In genomic region chr16:649646-650045, GRCh38 we compare ENCODE assay signal across 8 cellular contexts. TPM values are rescaled to one million over a fixed set of nuclear protein-coding genes. Genes with fewer than 3 reads are reported as not detected.
DNase-seq lines count a peak whose midpoint lies in the region; ATAC-seq and TF ChIP-seq lines count a peak whose summit lies in the region.

No MANE protein-coding gene starts in this region.

- H4K20me1 ChIP-seq in DOHH2 (ENCODE audit: control insufficient read depth, insufficient read depth, low read depth, low read length) (no peaks in the 10 kb centered on the region), HCT116 (ENCODE audit: insufficient read depth) (no peaks in the 10 kb centered on the region)

- H2BK12ac ChIP-seq in trophoblast cell (ENCODE audit: low read length): no peak overlapping the region

- H4K91ac ChIP-seq in trophoblast cell (ENCODE audit: low read depth, low read length): peak overlapping the region; percentile 69

- no peaks in the 10 kb centered on the region for H3K9me2 ChIP-seq in DOHH2 (replicated peaks; ENCODE audit: control insufficient read depth, low read length)
- no peaks in the 10 kb centered on the region for H3K9me2 ChIP-seq in HCT116 (ENCODE audit: insufficient read depth)

- peaks cover 11% of the 10 kb centered on the region for H3K79me1 ChIP-seq in trophoblast cell (ENCODE audit: low read length)

- no peak for TF ChIP-seq POLR2A in HCT116 (IDR thresholded peaks at IDR 0.05; ENCODE audit: borderline replicate concordance, extremely low read depth, insufficient read depth, insufficient read length)

- H3K4ac ChIP-seq in trophoblast cell (ENCODE audit: low read depth, low read length): no peak overlapping the region

- H4K12ac ChIP-seq in trophoblast cell (ENCODE audit: low read depth, low read length): peak overlapping the region; percentile 36

- H3K9me3 ChIP-seq in DOHH2 (ENCODE audit: control insufficient read depth, insufficient read depth, low read length): no peaks in the 10 kb centered on the region
- no peaks in the 10 kb centered on the region for H3K9me3 ChIP-seq in HCT116 (ENCODE audit: control insufficient read depth in 1 of 2, insufficient read depth in 1 of 2, low read depth in 1 of 2, low read length in 2 of 2)
- no peaks in the 10 kb centered on the region for H3K9me3 ChIP-seq in SJCRH30 (replicated peaks)
- H3K9me3 ChIP-seq in trophoblast cell (ENCODE audit: insufficient read depth, low read depth, low read length): no peaks in the 10 kb centered on the region

- no peak for TF ChIP-seq RAD21 in HCT116 (IDR thresholded peaks at IDR 0.05; ENCODE audit: low read depth)

- H3K79me2 ChIP-seq in DOHH2 (ENCODE audit: control insufficient read depth, low read length): peaks cover 57% of the 10 kb centered on the region
- peaks cover 21% of the 10 kb centered on the region for H3K79me2 ChIP-seq in HCT116 (ENCODE audit: insufficient read depth, low read length)
- H3K79me2 ChIP-seq in trophoblast cell (ENCODE audit: control insufficient read depth, insufficient read depth, low read length, poor library complexity): peaks cover 6% of the 10 kb centered on the region

- TF ChIP-seq CTCF in DOHH2 (IDR thresholded peaks at IDR 0.05; ENCODE audit: low read depth, low read length, poor library complexity, severe bottlenecking): no peak
- TF ChIP-seq CTCF in HCT116 (IDR thresholded peaks at IDR 0.05 in 2 of 3, conservative IDR thresholded peaks at IDR 0.05 in 1 of 3; ENCODE audit: borderline replicate concordance in 1 of 3, insufficient read depth in 1 of 3, low read depth in 2 of 3, low read length in 2 of 3): no peak

- no CpG with 5 or more reads among the region's 42 CpGs for WGBS in trophoblast cell (ENCODE audit: extremely low coverage, insufficient coverage, insufficient read length)

- peak overlapping the region; percentile 50 for H3K27ac ChIP-seq in DOHH2 (ENCODE audit: low read depth, low read length)
- H3K27ac ChIP-seq in HCT116 (ENCODE audit: low read depth, low read length): peak overlapping the region; percentile 96
- peak overlapping the region; percentile 29 for H3K27ac ChIP-seq in SJCRH30
- H3K27ac ChIP-seq in trophoblast cell (ENCODE audit: low read depth, low read length): no peak overlapping the region

- H3K18ac ChIP-seq in trophoblast cell (ENCODE audit: low read length): peak overlapping the region; percentile 26

- H3K4me3 ChIP-seq in DOHH2 (ENCODE audit: low read length) (peak overlapping the region; percentile 80), HCT116 (replicated peaks in 1 of 2; ENCODE audit: low read depth in 1 of 2, low read length in 2 of 2) (peak overlapping the region; percentile 64 to 68), SJCRH30 (peak overlapping the region; percentile 75), trophoblast cell (ENCODE audit: low read depth, low read length) (peak overlapping the region; percentile 67)

- H3K23ac ChIP-seq in trophoblast cell (ENCODE audit: low read length): no peak overlapping the region

- DNase-seq in HCT116 (ENCODE audit: low read depth, low spot score) (no peak), SJCRH30 (no peak), trophoblast cell (no peak), Ammon's horn (ENCODE audit: low spot score) (no peak), NAMALWA (ENCODE audit: low spot score) (no peak)

- H3K27me3 ChIP-seq in DOHH2 (ENCODE audit: control insufficient read depth, low read length) (no peaks in the 10 kb centered on the region), HCT116 (ENCODE audit: insufficient read depth, low read length) (no peaks in the 10 kb centered on the region), SJCRH30 (no peaks in the 10 kb centered on the region), trophoblast cell (ENCODE audit: insufficient read depth, low read length) (no peaks in the 10 kb centered on the region)

- no peak overlapping the region for H2BK120ac ChIP-seq in trophoblast cell (ENCODE audit: insufficient read depth, low read length, poor library complexity)

- H3K4me2 ChIP-seq in DOHH2 (ENCODE audit: low read length) (peak overlapping the region; percentile 99), HCT116 (ENCODE audit: low read length) (peak overlapping the region; percentile 84), trophoblast cell (ENCODE audit: low read length) (peak overlapping the region; percentile 95)

- peak overlapping the region; percentile 42 for H3K14ac ChIP-seq in trophoblast cell (ENCODE audit: low read length)

- peak; percentile 10 for ATAC-seq in HCT116
- ATAC-seq in esophagus mucosa: peak; percentile 1
- ATAC-seq in GM21619 (IDR thresholded peaks at IDR 0.05; ENCODE audit: unreplicated experiment): no peak

- H2AK5ac ChIP-seq in trophoblast cell (ENCODE audit: low read length): no peak overlapping the region

- RAD21 ChIA-PET in HCT116 (lab: Charles Lee; ENCODE audit: low non-redundant PET in 1 of 2, low total read pairs in 2 of 2, uncharacterized antibody in 2 of 2, unreplicated experiment in 2 of 2): no interaction called here

- H3F3A ChIP-seq in DOHH2 (ENCODE audit: control insufficient read depth, insufficient read depth): peaks cover 7% of the 10 kb centered on the region

- intact Hi-C loops in HCT116 (cut with micrococcal nuclease): no loop called here

- H3K36me3 ChIP-seq in DOHH2 (ENCODE audit: control insufficient read depth, low read length) (peaks cover 49% of the 10 kb centered on the region), HCT116 (ENCODE audit: control insufficient read depth in 1 of 2, insufficient read depth in 2 of 2, low read length in 2 of 2) (no peaks in the 10 kb centered on the region), SJCRH30 (no peaks in the 10 kb centered on the region), trophoblast cell (ENCODE audit: control insufficient read depth in 1 of 2, insufficient read depth in 2 of 2, low read length in 2 of 2) (peaks cover 10 to 22% of the 10 kb centered on the region in 2 experiments)

- CTCF ChIA-PET in HCT116 (lab: Charles Lee): interaction anchor here (1.9 to 2.3 kb wide), 2 partner anchors 10 to 29 kb away, joined by 5 to 13 read pairs; no protein-coding TSS in a partner anchor

- peak overlapping the region; percentile 64 for H4K8ac ChIP-seq in trophoblast cell (ENCODE audit: low read depth, low read length)

- POLR2A ChIA-PET in HCT116 (lab: Charles Lee): no interaction called here

- H3K9ac ChIP-seq in HCT116 (ENCODE audit: low read length): peak overlapping the region; percentile 82
- H3K9ac ChIP-seq in trophoblast cell (ENCODE audit: low read length): peak overlapping the region; percentile 69

- H2AFZ ChIP-seq in HCT116 (ENCODE audit: low read depth, low read length, poor library complexity, severe bottlenecking) (no peak overlapping the region), trophoblast cell (ENCODE audit: insufficient read depth, low read length, poor library complexity) (peak overlapping the region; percentile 37)

- no TSS peak for BruUV-seq in HCT116 (replicated peaks; lab: Mats Ljungman, UMichigan)

- H3K4me1 ChIP-seq in DOHH2 (ENCODE audit: control insufficient read depth, low read length) (peaks cover 33% of the 10 kb centered on the region), HCT116 (ENCODE audit: control insufficient read depth in 1 of 2, insufficient read depth in 2 of 2, low read length in 2 of 2) (peaks cover 13 to 33% of the 10 kb centered on the region in 2 experiments), SJCRH30 (no peaks in the 10 kb centered on the region; the same call in 1 of the 2 replicates), trophoblast cell (ENCODE audit: control insufficient read depth in 1 of 2, insufficient read depth in 2 of 2, low read length in 2 of 2) (peaks cover 8 to 19% of the 10 kb centered on the region in 2 experiments)

- H2BK5ac ChIP-seq in trophoblast cell (ENCODE audit: low read depth, low read length, poor library complexity): peak overlapping the region; percentile 14

TF ChIP-seq in HCT116, 20 proteins besides CTCF, POLR2A, EP300 and RAD21:
- TF ChIP-seq MAX (IDR thresholded peaks at IDR 0.05): no peak
- TF ChIP-seq YY1 (IDR thresholded peaks at IDR 0.05; ENCODE audit: extremely low read depth, insufficient replicate concordance, low read depth, low read length): no peak
- TF ChIP-seq SIN3A (IDR thresholded peaks at IDR 0.05; ENCODE audit: low read depth): no peak
- TF ChIP-seq TCF7L2 (IDR thresholded peaks at IDR 0.05; ENCODE audit: borderline replicate concordance, extremely low read depth, insufficient read depth, insufficient read length): no peak
- TF ChIP-seq ELF1 (IDR thresholded peaks at IDR 0.05; ENCODE audit: borderline replicate concordance, low read depth): no peak
- no peak for TF ChIP-seq CBX3 (IDR thresholded peaks at IDR 0.05; ENCODE audit: low read depth)
- no peak for TF ChIP-seq JUND (IDR thresholded peaks at IDR 0.05)
- no peak for TF ChIP-seq POLR2AphosphoS5 (IDR thresholded peaks at IDR 0.05; ENCODE audit: low read depth, low read length)
- TF ChIP-seq EGR1 (IDR thresholded peaks at IDR 0.05; ENCODE audit: low read depth): no peak
- no peak for TF ChIP-seq SP1 (IDR thresholded peaks at IDR 0.05; ENCODE audit: low read depth)
- no peak for TF ChIP-seq ZFX (IDR thresholded peaks at IDR 0.05)

RNA-seq across cellular contexts. Expression of gene WDR90, which starts 0.5 kb away (rescaled TPM):
- total RNA-seq in HCT116 (2021; ENCODE audit: unreplicated experiment) (73.7 TPM), esophagus mucosa (17.9 TPM)
- polyA plus RNA-seq in HCT116 (2012): 45.4 and 47.6 TPM in 2 replicates
- total RNA-seq in SJCRH30 (2014; rRNA removed; shearing (Covaris generic)): 10.5 and 18.3 TPM in 2 replicates
- 12.2 and 12.5 TPM in 2 replicates for polyA plus RNA-seq in trophoblast cell (2013)

RNA-seq across cellular contexts. Expression of gene MCRIP2, which starts 8.0 kb away (rescaled TPM):
- total RNA-seq in HCT116 (2021; ENCODE audit: unreplicated experiment) (34.9 TPM), esophagus mucosa (20.3 TPM)
- 36.7 and 37.1 TPM in 2 replicates for polyA plus RNA-seq in HCT116 (2012)
- total RNA-seq in SJCRH30 (2014; rRNA removed; shearing (Covaris generic)): 3.3 and 4.6 TPM in 2 replicates
- polyA plus RNA-seq in trophoblast cell (2013): 15.7 and 16.9 TPM in 2 replicates

RNA-seq across cellular contexts. Expression of gene METTL26, which starts 13.5 kb away (rescaled TPM):
- 85.7 TPM for total RNA-seq in HCT116 (2021; ENCODE audit: unreplicated experiment)
- 120 and 130 TPM in 2 replicates for polyA plus RNA-seq in HCT116 (2012)
- total RNA-seq in SJCRH30 (2014; rRNA removed; shearing (Covaris generic)): 60.9 and 72.6 TPM in 2 replicates
- 40.2 TPM for total RNA-seq in esophagus mucosa
- 67.5 and 72.3 TPM in 2 replicates for polyA plus RNA-seq in trophoblast cell (2013)

RNA-seq across cellular contexts. Expression of gene RHOT2, which starts 18.3 kb away (rescaled TPM):
- 98.5 TPM for total RNA-seq in HCT116 (2021; ENCODE audit: unreplicated experiment)
- polyA plus RNA-seq in HCT116 (2012): 62.9 and 63.5 TPM in 2 replicates
- total RNA-seq in SJCRH30 (2014; rRNA removed; shearing (Covaris generic)): 41.0 and 66.2 TPM in 2 replicates
- 58.7 TPM for total RNA-seq in esophagus mucosa
- 74.5 and 75.8 TPM in 2 replicates for polyA plus RNA-seq in trophoblast cell (2013)

RNA-seq across cellular contexts. Expression of gene WFIKKN1, which starts 18.9 kb away (rescaled TPM):
- total RNA-seq in HCT116 (2021; ENCODE audit: unreplicated experiment) (0.47 TPM), esophagus mucosa (0.08 TPM)
- polyA plus RNA-seq in HCT116 (2012): 0.17 and 0.26 TPM in 2 replicates
- 0.04 and 0.05 TPM in 2 replicates for total RNA-seq in SJCRH30 (2014; rRNA removed; shearing (Covaris generic))
- polyA plus RNA-seq in trophoblast cell (2013): 13.1 and 14.9 TPM in 2 replicates
